In genomic region chr9:72349240-72349639, GRCh38 we compare ENCODE assay signal across 25 cellular contexts.
"Had no signal": no experiment of that assay in that cellular context is flagged by ENCODE, and none has a peak within 500 bp of the region (broad histone marks: within the 10 kb centered on the region; RNA-seq: fewer than 3 reads in every experiment).

No MANE protein-coding gene starts in this region.

- H3K27ac Mint-ChIP-seq: activated naive CD4-positive, alpha-beta T cell treated with anti-CD3 and anti-CD28 coated beads, Interleukin-2, amount 50 U/mL, for 72 hours; nephron had no signal

- H3K9me3 Mint-ChIP-seq: activated naive CD4-positive, alpha-beta T cell treated with anti-CD3 and anti-CD28 coated beads, Interleukin-2, amount 50 U/mL, for 72 hours; nephron had no signal

- H3K4me3 Mint-ChIP-seq: nephron had no signal

- H3K4me1 Mint-ChIP-seq: nephron had no signal

- ATAC-seq: body of pancreas, gastrocnemius medialis, left lung, sciatic nerve, upper lobe of right lung had no signal

- DNase-seq: activated CD4-positive, CD25-positive, alpha-beta regulatory T cell treated with anti-CD3 and anti-CD28 coated beads, Interleukin-2, amount 50 U/mL, for 72 hours; activated CD8-positive, alpha-beta memory T cell treated with anti-CD3 and anti-CD28 coated beads, Interleukin-2, amount 50 U/mL, for 4 hours; activated naive CD4-positive, alpha-beta T cell; activated T-cell treated with anti-CD3 and anti-CD28 coated beads, Interleukin-2, amount 50 U/mL, for 1 hour; adrenal gland; aorta; body of pancreas; cerebellar nuclear complex; dorsolateral prefrontal cortex; effector memory CD4-positive, alpha-beta T cell; gastrocnemius medialis; glutamatergic neuron; left lung; retina; stimulated activated CD4-positive, alpha-beta T cell treated with anti-CD3 and anti-CD28 coated beads, Interleukin-2, amount 100 ng/mL, for 24 hours; stomach; T-helper 1 cell; T1000; thyroid gland; upper lobe of right lung had no signal

- H3K27ac ChIP-seq: adrenal gland, body of pancreas, coronary artery, left lung, skin epidermis, stomach, thyroid gland, upper lobe of right lung had no signal
